Comparison of ENCODE assay signal across 8 cellular contexts in genomic region chr14:49585803-49586672, GRCh38. TPM values are rescaled to one million over a fixed set of nuclear protein-coding genes. Genes with fewer than 3 reads are reported as not detected.
A peak's percentile ranks its signal among the peaks of the same experiment; 100 is the strongest.
DNase-seq lines count a peak whose midpoint lies in the region; TF ChIP-seq lines count a peak whose summit lies in the region.

RPS29 (minus strand) TSS chr14:49586380; CDS start chr14:49586346, 34 bp downstream.

- peaks cover 51 to 61% (median 52%) of the 10 kb centered on the region in 3 donors for H3K4me1 Mint-ChIP-seq in CD8-positive, alpha-beta memory T cell

- POLR2A ChIA-PET in CD8-positive, alpha-beta memory T cell (lab: Charles Lee): interaction anchor here (0.6 to 4.5 kb wide), 11 partner anchors 10 to 277 kb away, joined by 3 to 82 read pairs (median 8); partner anchors contain the start of genes DNAAF2, KLHDC2, LRR1 and MGAT2
- POLR2A ChIA-PET in activated CD8-positive, alpha-beta memory T cell treated with anti-CD3 and anti-CD28 coated beads for 36 hours (lab: Charles Lee): interaction anchor here (0.7 to 3.9 kb wide), 10 partner anchors 9 to 310 kb away, joined by 3 to 41 read pairs (median 4); partner anchors contain the start of genes DNAAF2, KLHDC2, LRR1 and MGAT2

- peaks cover 12% of the 10 kb centered on the region for H3K36me3 ChIP-seq in CD8-positive, alpha-beta memory T cell (ENCODE audit: insufficient read depth, low read length)
- peaks cover 26% of the 10 kb centered on the region for H3K36me3 ChIP-seq in effector memory CD4-positive, alpha-beta T cell (ENCODE audit: control insufficient read depth, insufficient read depth, low read length)

- peak within 1 kb of the TSS; percentile 84 for H3K4me3 ChIP-seq in CD8-positive, alpha-beta memory T cell (ENCODE audit: low read length)
- peak within 1 kb of the TSS; percentile 95 for H3K4me3 ChIP-seq in effector memory CD4-positive, alpha-beta T cell (ENCODE audit: insufficient read depth, low read depth, low read length, poor library complexity, severe bottlenecking)

- H3K4me3 Mint-ChIP-seq in CD8-positive, alpha-beta memory T cell: peak within 1 kb of the TSS; percentile 87 to 96 (median 92)

- peaks cover 0 to 9% of the 10 kb centered on the region in 2 donors for H3K27me3 Mint-ChIP-seq in CD8-positive, alpha-beta memory T cell

- CTCF ChIA-PET in CD8-positive, alpha-beta memory T cell (lab: Charles Lee): interaction anchor here (0.7 to 4.7 kb wide), 16 partner anchors 9 to 946 kb away, joined by 3 to 44 read pairs (median 6); partner anchors contain the start of genes DNAAF2, KLHDC2, LRR1 and MAP4K5
- CTCF ChIA-PET in activated CD8-positive, alpha-beta memory T cell treated with anti-CD3 and anti-CD28 coated beads for 36 hours (lab: Charles Lee): interaction anchor here (0.7 to 2.3 kb wide), 4 partner anchors 13 to 125 kb away, joined by 3 to 13 read pairs (median 8); partner anchors contain the start of gene LRR1

- H3K4me1 ChIP-seq in CD8-positive, alpha-beta memory T cell (ENCODE audit: insufficient read depth, low read length): peaks cover 36% of the 10 kb centered on the region
- H3K4me1 ChIP-seq in effector memory CD4-positive, alpha-beta T cell (ENCODE audit: control insufficient read depth, insufficient read depth, low read length, poor library complexity, severe bottlenecking): peaks cover 19% of the 10 kb centered on the region

- peak within 1 kb of the TSS; percentile 97 for H3K27ac ChIP-seq in CD8-positive, alpha-beta memory T cell (ENCODE audit: low read depth, low read length)
- peak within 1 kb of the TSS; percentile 96 for H3K27ac ChIP-seq in effector memory CD4-positive, alpha-beta T cell (ENCODE audit: insufficient read depth, low read length, poor library complexity, severe bottlenecking)

- peaks cover 10 to 57% (median 20%) of the 10 kb centered on the region in 3 donors for H3K36me3 Mint-ChIP-seq in CD8-positive, alpha-beta memory T cell

- peak within 1 kb of the TSS; percentile 92 to 100 (median 98) for H3K27ac Mint-ChIP-seq in CD8-positive, alpha-beta memory T cell

- peaks cover 0 to 4% (median 3%) of the 10 kb centered on the region in 5 donors for H3K9me3 Mint-ChIP-seq in CD8-positive, alpha-beta memory T cell

- DNase-seq in CD8-positive, alpha-beta memory T cell: peak; percentile 94 to 99 (median 99)
- peak; percentile 88 for DNase-seq in GM20000 (ENCODE audit: low spot score)
- DNase-seq in HT-29 (ENCODE audit: low spot score): peak; percentile 97
- peak; percentile 96 to 98 for DNase-seq in NOMO-1 (lab: John Stamatoyannopoulos, UW; ENCODE audit: unreplicated experiment in 2 of 2)
- peak; percentile 97 to 98 (median 98) for DNase-seq in effector memory CD4-positive, alpha-beta T cell
- DNase-seq in lung microvascular endothelial cell (ENCODE audit: low read depth in 2 of 2): peak; percentile 99 to 100
- peak; percentile 91 to 98 (median 98) for DNase-seq in stimulated activated CD4-positive, alpha-beta T cell treated with anti-CD3 and anti-CD28 coated beads, TNF-alpha, amount 100 ng/mL, for 48 hours (ENCODE audit: low read depth in 3 of 3)

- no peak for TF ChIP-seq CTCF in GM20000 (IDR thresholded peaks at IDR 0.05; ENCODE audit: extremely low read depth, missing control alignments)

- H3K27me3 ChIP-seq in CD8-positive, alpha-beta memory T cell (ENCODE audit: insufficient read depth, low read length, poor library complexity, severe bottlenecking): no peaks in the 10 kb centered on the region
- no peaks in the 10 kb centered on the region for H3K27me3 ChIP-seq in effector memory CD4-positive, alpha-beta T cell (replicated peaks; ENCODE audit: control insufficient read depth, insufficient read depth, low read length, poor library complexity, severe bottlenecking)

- H3K9me3 ChIP-seq in CD8-positive, alpha-beta memory T cell (ENCODE audit: low read length): no peaks in the 10 kb centered on the region
- H3K9me3 ChIP-seq in effector memory CD4-positive, alpha-beta T cell (ENCODE audit: control insufficient read depth, low read length): no peaks in the 10 kb centered on the region

RNA-seq across cellular contexts. Expression of gene RPS29, which starts in this region (rescaled TPM):
- 1,000 to 10,000 TPM; 1,908 to 2,102 TPM for total RNA-seq in CD8-positive, alpha-beta memory T cell
- polyA plus RNA-seq in CD8-positive, alpha-beta memory T cell: 8,830 TPM
- 1,194 and 1,378 TPM in 2 replicates for total RNA-seq in HT-29 (2014; rRNA removed; shearing (Covaris generic))
- 1,000 to 10,000 TPM; 2,012 to 2,031 TPM for total RNA-seq in activated CD8-positive, alpha-beta memory T cell treated with anti-CD3 and anti-CD28 coated beads for 36 hours
- 1,913 and 2,236 TPM in 2 replicates for total RNA-seq in lung microvascular endothelial cell

Comparison
In these comparisons a context has a peak if more than half of its experiments do, and no peak if none do; other contexts are left out.
1. Peak in every context shown above with its lines: DNase-seq, H3K4me3 ChIP-seq and H3K27ac ChIP-seq.